32 cellular contexts compared by ENCODE assay signal in genomic region chr6:106318851-106319250, GRCh38. TPM values are rescaled to one million over a fixed set of nuclear protein-coding genes. Genes with fewer than 3 reads are reported as not detected.
DNase-seq lines count a peak whose midpoint lies in the region; ATAC-seq and TF ChIP-seq lines count a peak whose summit lies in the region.
"Had no signal": no experiment of that assay in that cellular context is flagged by ENCODE, and none has a peak within 500 bp of the region (broad histone marks: within the 10 kb centered on the region; RNA-seq: fewer than 3 reads in every experiment).

No MANE protein-coding gene starts in this region.

- peaks cover 19% of the 10 kb centered on the region for H3K36me3 ChIP-seq in SK-N-MC (ENCODE audit: insufficient read depth, low read length)
- peaks cover 0 to 15% of the 10 kb centered on the region in 2 donors for H3K36me3 ChIP-seq in gastrocnemius medialis
- H3K36me3 ChIP-seq in esophagus squamous epithelium: peaks cover 0 to 22% (median 0%) of the 10 kb centered on the region in 3 donors

- H3K4me3 ChIP-seq in NB4 (ENCODE audit: low read depth, low read length) (no peak overlapping the region), SK-N-MC (peak overlapping the region; percentile 23), gastrocnemius medialis (no peak overlapping the region), esophagus squamous epithelium (no peak overlapping the region)
- H3K4me3 ChIP-seq: BLaER1 treated with 17β-estradiol and CSF1 and Interleukin-3, amounts not matched to agents 10 nM and 100 nM; coronary artery; GM23338; heart left ventricle; lower lobe of right lung; PC-9; tibial nerve had no signal

- H3K9ac ChIP-seq in SK-N-MC (ENCODE audit: insufficient read length): no peak overlapping the region

- H3K9me3 Mint-ChIP-seq in endothelial cell (ENCODE audit: unreplicated experiment): no peaks in the 10 kb centered on the region
- H3K9me3 Mint-ChIP-seq: activated naive CD8-positive, alpha-beta T cell treated with anti-CD3 and anti-CD28 coated beads for 36 hours; effector memory CD8-positive, alpha-beta T cell; GM23338; HFFc6; naive thymus-derived CD8-positive, alpha-beta T cell; T-cell had no signal

- H3K4me1 ChIP-seq in gastrocnemius medialis: peaks cover 18 to 33% of the 10 kb centered on the region in 2 donors
- H3K4me1 ChIP-seq in esophagus squamous epithelium: peaks cover 0 to 49% (median 3%) of the 10 kb centered on the region in 3 donors

- TF ChIP-seq POLR2A in NB4 (IDR thresholded peaks at IDR 0.05; ENCODE audit: extremely low read depth, insufficient read length) (no peak), gastrocnemius medialis (IDR thresholded peaks at IDR 0.05) (no peak), esophagus squamous epithelium (IDR thresholded peaks at IDR 0.05) (no peak)

- ATAC-seq in GM19043 (IDR thresholded peaks at IDR 0.05; ENCODE audit: low read depth, unreplicated experiment) (peak; percentile 76), gastrocnemius medialis (no peak), HG03045 (IDR thresholded peaks at IDR 0.05; ENCODE audit: unreplicated experiment) (no peak)
- ATAC-seq: effector memory CD8-positive, alpha-beta T cell; GM23338; heart left ventricle; lower lobe of right lung; naive thymus-derived CD8-positive, alpha-beta T cell; T-cell had no signal

- H3K4me1 Mint-ChIP-seq in endothelial cell (ENCODE audit: unreplicated experiment): peaks cover 10% of the 10 kb centered on the region

- peak; percentile 28 for DNase-seq in NB4 (ENCODE audit: low read depth)
- peak; percentile 60 for DNase-seq in SK-N-MC (ENCODE audit: low read depth, low spot score)
- no peak for DNase-seq in gastrocnemius medialis
- DNase-seq in endothelial cell (ENCODE audit: low spot score): no peak
- no peak for DNase-seq in esophagus squamous epithelium (lab: John Stamatoyannopoulos, UW)
- DNase-seq: activated CD4-positive, alpha-beta T cell treated with anti-CD3 and anti-CD28 coated beads for 4 hours; activated CD8-positive, alpha-beta memory T cell treated with anti-CD3 and anti-CD28 coated beads for 24 hours; activated effector memory CD4-positive, alpha-beta T cell treated with Interleukin-2 at 50 U/mL for 16 hours; activated naive CD8-positive, alpha-beta T cell treated with anti-CD3 and anti-CD28 coated beads for 36 hours; aorta; Caco-2; effector memory CD8-positive, alpha-beta T cell; foreskin fibroblast; heart left ventricle; HFFc6; Karpas-422; lower lobe of right lung; naive thymus-derived CD8-positive, alpha-beta T cell; NCI-H1436; NCI-H2081 treated with DMSO at 0.1 percent for 48 hours; PC-9; Right ventricle myocardium superior; small intestine; stimulated activated CD4-positive, alpha-beta T cell treated with anti-CD3 and anti-CD28 coated beads, Interleukin-2, amount 100 ng/mL, for 24 hours; T-cell had no signal

- no peaks in the 10 kb centered on the region for H3K27me3 ChIP-seq in gastrocnemius medialis
- no peaks in the 10 kb centered on the region for H3K27me3 ChIP-seq in esophagus squamous epithelium
- H3K27me3 ChIP-seq: BLaER1 treated with 17β-estradiol and CSF1 and Interleukin-3, amounts not matched to agents 10 nM and 100 nM; heart left ventricle; tibial nerve had no signal

- no peak overlapping the region for H3K4me3 Mint-ChIP-seq in endothelial cell (ENCODE audit: unreplicated experiment)
- H3K4me3 Mint-ChIP-seq: activated naive CD8-positive, alpha-beta T cell treated with anti-CD3 and anti-CD28 coated beads for 36 hours; effector memory CD8-positive, alpha-beta T cell; GM23338; HFFc6; T-cell had no signal

- intact Hi-C loops in gastrocnemius medialis (cut with DNase I; ENCODE audit: low total_unique reads): no loop called here
- intact Hi-C loops in esophagus squamous epithelium (cut with DNase I): no loop called here

- peaks cover 1% of the 10 kb centered on the region for H3K36me3 Mint-ChIP-seq in endothelial cell (ENCODE audit: low read depth, unreplicated experiment)

- in situ Hi-C loops in gastrocnemius medialis (cut with MboI; ENCODE audit: low sequenced_read_pairs in 4 of 4): loop anchor here in 1 of 4 donors (25.0 kb wide), 1 partner anchor 1232 kb away; no protein-coding TSS in a partner anchor

- H3K27ac ChIP-seq in SK-N-MC (peak overlapping the region; percentile 53; the same call in 1 of the 2 replicates), gastrocnemius medialis (peak overlapping the region in 3 of 4 donors; percentile 22 to 71 (median 56)), esophagus squamous epithelium (no peak overlapping the region)
- H3K27ac ChIP-seq: BLaER1 treated with 17β-estradiol and CSF1 and Interleukin-3, amounts not matched to agents 10 nM and 100 nM; coronary artery; heart left ventricle; HL-60; lower lobe of right lung; PC-9; tibial nerve had no signal

- H3K27ac Mint-ChIP-seq in endothelial cell (ENCODE audit: unreplicated experiment): no peak overlapping the region
- H3K27ac Mint-ChIP-seq: activated naive CD8-positive, alpha-beta T cell treated with anti-CD3 and anti-CD28 coated beads for 36 hours; effector memory CD8-positive, alpha-beta T cell; GM23338; HFFc6; naive thymus-derived CD8-positive, alpha-beta T cell; T-cell had no signal

- H3K9me3 ChIP-seq in SK-N-MC (ENCODE audit: low read depth, low read length) (0 out of 2 replicates have a peak, but pooled peaks cover 4% of the 10 kb centered on the region), gastrocnemius medialis (no peaks in the 10 kb centered on the region), esophagus squamous epithelium (no peaks in the 10 kb centered on the region)
- H3K9me3 ChIP-seq: BLaER1 treated with 17β-estradiol and CSF1 and Interleukin-3, amounts not matched to agents 10 nM and 100 nM; Caco-2; heart left ventricle; lower lobe of right lung; tibial nerve had no signal

- TF ChIP-seq CTCF in NB4 (IDR thresholded peaks at IDR 0.05; ENCODE audit: low read depth, low read length) (no peak), gastrocnemius medialis (IDR thresholded peaks at IDR 0.05 in 4 of 5, conservative IDR thresholded peaks at IDR 0.05 in 1 of 5) (no peak), endothelial cell (IDR thresholded peaks at IDR 0.05; ENCODE audit: unreplicated experiment) (no peak), esophagus squamous epithelium (IDR thresholded peaks at IDR 0.05) (no peak)

- no peaks in the 10 kb centered on the region for H3K27me3 Mint-ChIP-seq in endothelial cell (ENCODE audit: unreplicated experiment)
- H3K27me3 Mint-ChIP-seq: activated naive CD8-positive, alpha-beta T cell treated with anti-CD3 and anti-CD28 coated beads for 36 hours; effector memory CD8-positive, alpha-beta T cell; naive thymus-derived CD8-positive, alpha-beta T cell; T-cell had no signal

RNA-seq across cellular contexts. Expression of gene ATG5, which starts 6.7 kb away (rescaled TPM):
- 10 to 100 TPM; 18.9 to 22.3 (median 20.1) TPM for total RNA-seq in gastrocnemius medialis
- 27.5 TPM for total RNA-seq in endothelial cell (ENCODE audit: unreplicated experiment)
- 10 to 100 TPM; 14.6 to 34.9 (median 25.3) TPM for total RNA-seq in esophagus squamous epithelium

RNA-seq across cellular contexts. Expression of gene CRYBG1, which starts 41.7 kb away (rescaled TPM):
- total RNA-seq in gastrocnemius medialis (1 to 10 TPM in 3 of 4 donors, under 1 TPM in 1; 0.98 to 1.5 (median 1.1) TPM), endothelial cell (ENCODE audit: unreplicated experiment) (0.08 TPM), esophagus squamous epithelium (100 to 1,000 TPM; 119 to 185 (median 153) TPM)

Comparison
In these comparisons a context has a peak if more than half of its experiments do, and no peak if none do; other contexts are left out.
1. DNase-seq: peak in NB4 (single experiment) and SK-N-MC (single experiment); none in gastrocnemius medialis (0 of 2), endothelial cell (single experiment) and esophagus squamous epithelium (single experiment).
2. H3K27ac ChIP-seq: peak in SK-N-MC (single experiment) and gastrocnemius medialis (3 of 4); none in esophagus squamous epithelium (0 of 4).
3. RNA of gene CRYBG1, which starts 41.7 kb away (total RNA-seq): 119 to 185 TPM in esophagus squamous epithelium; 0.98 to 1.5 TPM in gastrocnemius medialis and 0.08 TPM in endothelial cell (single experiment); every median in the first group is over 10 times any median in the second.